In the genomic region with DNA sequence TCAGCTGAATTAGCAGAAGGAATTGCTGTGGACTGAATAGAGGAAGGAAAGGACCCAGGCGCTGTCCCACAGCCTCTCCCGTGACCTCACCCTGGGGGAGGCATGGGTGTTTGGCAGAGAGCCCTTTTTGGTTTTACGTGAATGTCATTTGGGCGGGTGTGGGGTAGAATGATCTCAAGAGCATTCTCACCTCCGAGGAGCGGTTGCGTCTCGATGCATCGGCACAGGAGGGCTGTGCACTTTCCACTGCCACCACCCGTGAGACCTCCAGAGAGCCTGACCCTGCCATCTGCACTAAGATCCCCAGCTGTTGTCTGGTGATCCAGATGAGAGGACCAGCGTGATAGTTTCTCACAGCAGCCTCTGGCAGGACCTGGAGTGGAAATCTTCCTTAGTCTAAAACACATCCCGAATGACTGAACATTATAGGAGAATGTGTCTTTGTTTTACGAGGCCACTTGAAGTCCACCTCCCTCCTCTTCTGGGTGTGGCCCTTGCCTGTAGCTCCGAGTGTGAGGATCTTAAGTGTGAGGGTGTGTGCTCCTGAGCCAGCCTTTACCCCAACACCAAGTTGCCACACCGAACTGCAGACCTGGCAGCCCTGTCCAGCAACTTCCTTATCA, we compare ENCODE assay signal across 11 cellular contexts. TPM values are rescaled to one million over a fixed set of nuclear protein-coding genes. Genes with fewer than 3 reads are reported as not detected.
DNase-seq lines count a peak whose midpoint lies in the region; ATAC-seq and TF ChIP-seq lines count a peak whose summit lies in the region.
"Had no signal": no experiment of that assay in that cellular context is flagged by ENCODE, and none has a peak within 500 bp of the region (broad histone marks: within the 10 kb centered on the region; RNA-seq: fewer than 3 reads in every experiment).

No MANE protein-coding gene starts in this region.

- H3K27ac ChIP-seq in adrenal gland (peak overlapping the region in 3 of 5 donors; percentile 20 to 70 (median 52)), left lung (peak overlapping the region; percentile 33 to 78), thyroid gland (peak overlapping the region in 2 of 3 donors; percentile 38 to 50), Karpas-422 (ENCODE audit: low read length) (no peak overlapping the region)

- 19 to 26% (median 23%) methylated on average over 7 to 15 of the region's 15 CpGs for WGBS in adrenal gland, 4 donors
- 21 to 32% methylated on average over 15 of the region's 15 CpGs for WGBS in thyroid gland, 2 donors

- H3K36me3 ChIP-seq in adrenal gland (replicated peaks in 1 of 2), result no peaks in the 10 kb centered on the region
- no peaks in the 10 kb centered on the region for H3K36me3 ChIP-seq in left lung
- H3K36me3 ChIP-seq in thyroid gland, result no peaks in the 10 kb centered on the region
- no peaks in the 10 kb centered on the region for H3K36me3 ChIP-seq in Karpas-422 (ENCODE audit: insufficient read depth, low read length)

- peaks cover 2% of the 10 kb centered on the region for H3K36me3 Mint-ChIP-seq in activated CD8-positive, alpha-beta T cell treated with anti-CD3 and anti-CD28 coated beads for 36 hours (ENCODE audit: low read depth)
- no peaks in the 10 kb centered on the region for H3K36me3 Mint-ChIP-seq in activated CD8-positive, alpha-beta T cell treated with anti-CD3 and anti-CD28 coated beads, Interleukin-2, amount 10 ng/mL, durations not matched to agents 7 days and 5 days (ENCODE audit: low read depth)

- no peak overlapping the region for H2AFZ ChIP-seq in Karpas-422 (ENCODE audit: low read length)

- H3K9me3 ChIP-seq in adrenal gland (replicated peaks in 1 of 3) (no peaks in the 10 kb centered on the region), left lung (no peaks in the 10 kb centered on the region), thyroid gland (no peaks in the 10 kb centered on the region), Karpas-422 (ENCODE audit: low read length) (no peaks in the 10 kb centered on the region)

- H3K27me3 Mint-ChIP-seq in activated CD8-positive, alpha-beta T cell treated with anti-CD3 and anti-CD28 coated beads for 36 hours, result no peaks in the 10 kb centered on the region
- H3K27me3 Mint-ChIP-seq in activated CD8-positive, alpha-beta T cell treated with anti-CD3 and anti-CD28 coated beads, Interleukin-2, amount 10 ng/mL, durations not matched to agents 7 days and 5 days (ENCODE audit: low read depth), result no peaks in the 10 kb centered on the region

- POLR2A ChIA-PET in activated CD8-positive, alpha-beta T cell treated with anti-CD3 and anti-CD28 coated beads for 36 hours (lab: Charles Lee), result no interaction called here
- POLR2A ChIA-PET in activated CD8-positive, alpha-beta T cell treated with anti-CD3 and anti-CD28 coated beads, Interleukin-2, amount 10 ng/mL, durations not matched to agents 7 days and 5 days (lab: Charles Lee), result interaction anchor here (0.5 to 1.1 kb wide), 2 partner anchors 91 to 502 kb away, joined by 3 to 4 read pairs; no protein-coding TSS in a partner anchor

- TF ChIP-seq POLR2A in adrenal gland (IDR thresholded peaks at IDR 0.05) (no peak), thyroid gland (IDR thresholded peaks at IDR 0.05) (no peak)

- no peak overlapping the region for H3K9ac ChIP-seq in Karpas-422 (ENCODE audit: low read length)

- no peak for TF ChIP-seq CTCF in activated CD8-positive, alpha-beta T cell treated with anti-CD3 and anti-CD28 coated beads for 36 hours (IDR thresholded peaks at IDR 0.05)
- TF ChIP-seq CTCF in adrenal gland (IDR thresholded peaks at IDR 0.05) (no peak), left lung (IDR thresholded peaks at IDR 0.05) (no peak), thyroid gland (IDR thresholded peaks at IDR 0.05) (no peak), GM10266 (IDR thresholded peaks at IDR 0.05; ENCODE audit: control insufficient read depth, insufficient read depth, low read depth, missing control alignments) (no peak)

- no peak overlapping the region for H3K4me3 Mint-ChIP-seq in activated CD8-positive, alpha-beta T cell treated with anti-CD3 and anti-CD28 coated beads for 36 hours
- no peak overlapping the region for H3K4me3 Mint-ChIP-seq in activated CD8-positive, alpha-beta T cell treated with anti-CD3 and anti-CD28 coated beads, Interleukin-2, amount 10 ng/mL, durations not matched to agents 7 days and 5 days

- H3K9me3 Mint-ChIP-seq in activated CD8-positive, alpha-beta T cell treated with anti-CD3 and anti-CD28 coated beads for 36 hours, result no peaks in the 10 kb centered on the region
- no peaks in the 10 kb centered on the region for H3K9me3 Mint-ChIP-seq in activated CD8-positive, alpha-beta T cell treated with anti-CD3 and anti-CD28 coated beads, Interleukin-2, amount 10 ng/mL, durations not matched to agents 7 days and 5 days (ENCODE audit: insufficient read depth)

- H3K27me3 ChIP-seq in adrenal gland (no peaks in the 10 kb centered on the region), left lung (no peaks in the 10 kb centered on the region), thyroid gland (no peaks in the 10 kb centered on the region), Karpas-422 (ENCODE audit: low read length) (0 out of 2 replicates have a peak, but pooled peaks cover 3% of the 10 kb centered on the region)

- DNase-seq in activated CD8-positive, alpha-beta T cell treated with anti-CD3 and anti-CD28 coated beads for 36 hours, result peak; percentile 28
- no peak for DNase-seq in activated CD8-positive, alpha-beta T cell treated with anti-CD3 and anti-CD28 coated beads, Interleukin-2, amount 10 ng/mL, durations not matched to agents 7 days and 5 days
- DNase-seq in adrenal gland (peak in 6 of 7 donors; percentile 48 to 72 (median 58)), left lung (peak in 1 of 2 donors; percentile 69), thyroid gland (peak; percentile 63 to 67), GM10266 (ENCODE audit: extremely low spot score) (no peak), Karpas-422 (no peak)
- DNase-seq: mesendoderm; NCI-H446 treated with DMSO at 0.1 percent for 48 hours; stimulated activated CD4-positive, alpha-beta T cell treated with anti-CD3 and anti-CD28 coated beads, Interleukin-1b, Interleukin-23, amount 100 ng/mL, for 48 hours had no signal

- H3K4me1 Mint-ChIP-seq in activated CD8-positive, alpha-beta T cell treated with anti-CD3 and anti-CD28 coated beads for 36 hours (ENCODE audit: low read depth), result peaks cover 46% of the 10 kb centered on the region
- peaks cover 32% of the 10 kb centered on the region for H3K4me1 Mint-ChIP-seq in activated CD8-positive, alpha-beta T cell treated with anti-CD3 and anti-CD28 coated beads, Interleukin-2, amount 10 ng/mL, durations not matched to agents 7 days and 5 days (ENCODE audit: low read depth)

- no peaks in the 10 kb centered on the region for H3K9me2 ChIP-seq in Karpas-422 (replicated peaks; ENCODE audit: insufficient read depth, low read length)

- peaks cover 40 to 54% of the 10 kb centered on the region in 2 donors for H3K4me1 ChIP-seq in adrenal gland (replicated peaks in 1 of 2)
- peaks cover 34 to 70% of the 10 kb centered on the region in 2 donors for H3K4me1 ChIP-seq in left lung
- peaks cover 43 to 60% of the 10 kb centered on the region in 2 donors for H3K4me1 ChIP-seq in thyroid gland
- peaks cover 48% of the 10 kb centered on the region for H3K4me1 ChIP-seq in Karpas-422 (ENCODE audit: low read length)

- H3K79me2 ChIP-seq in Karpas-422 (ENCODE audit: low read length), result peaks cover 38% of the 10 kb centered on the region

- intact Hi-C loops in activated CD8-positive, alpha-beta T cell treated with anti-CD3 and anti-CD28 coated beads for 36 hours (cut with micrococcal nuclease), result no loop called here
- intact Hi-C loops in adrenal gland (cut with DNase I), result loop anchor here in 1 of 2 donors (5.0 kb wide), 1 partner anchor 36 kb away; no protein-coding TSS in a partner anchor
- intact Hi-C loops in left lung (cut with DNase I), result no loop called here
- intact Hi-C loops in thyroid gland (cut with DNase I), result no loop called here

- H3K4me3 ChIP-seq in adrenal gland (no peak overlapping the region), left lung (no peak overlapping the region), thyroid gland (replicated peaks in 1 of 3) (no peak overlapping the region), Karpas-422 (ENCODE audit: low read length) (no peak overlapping the region)

- peaks cover 84% of the 10 kb centered on the region for H4K20me1 ChIP-seq in Karpas-422 (ENCODE audit: insufficient read depth, low read depth, low read length)

- H3K4me2 ChIP-seq in Karpas-422 (ENCODE audit: low read depth, low read length, poor library complexity, severe bottlenecking), result no peak overlapping the region

- ATAC-seq in activated CD8-positive, alpha-beta T cell treated with anti-CD3 and anti-CD28 coated beads for 36 hours, result no peak
- no peak for ATAC-seq in activated CD8-positive, alpha-beta T cell treated with anti-CD3 and anti-CD28 coated beads, Interleukin-2, amount 10 ng/mL, durations not matched to agents 7 days and 5 days
- ATAC-seq in left lung, result peak; percentile 78
- no peak for ATAC-seq in GM18861 (IDR thresholded peaks at IDR 0.05; ENCODE audit: unreplicated experiment)

- H3K27ac Mint-ChIP-seq in activated CD8-positive, alpha-beta T cell treated with anti-CD3 and anti-CD28 coated beads for 36 hours, result peak overlapping the region; percentile 42
- no peak overlapping the region for H3K27ac Mint-ChIP-seq in activated CD8-positive, alpha-beta T cell treated with anti-CD3 and anti-CD28 coated beads, Interleukin-2, amount 10 ng/mL, durations not matched to agents 7 days and 5 days

- CTCF ChIA-PET in activated CD8-positive, alpha-beta T cell treated with anti-CD3 and anti-CD28 coated beads for 36 hours (lab: Charles Lee), result interaction anchor here (1.2 kb wide), 1 partner anchor 10 kb away, joined by 3 read pairs; no protein-coding TSS in a partner anchor
- CTCF ChIA-PET in activated CD8-positive, alpha-beta T cell treated with anti-CD3 and anti-CD28 coated beads, Interleukin-2, amount 10 ng/mL, durations not matched to agents 7 days and 5 days (lab: Charles Lee), result no interaction called here

RNA-seq across cellular contexts. Expression of a gene that starts 29.3 kb away (rescaled TPM):
- total RNA-seq in activated CD8-positive, alpha-beta T cell treated with anti-CD3 and anti-CD28 coated beads for 36 hours, result 10 to 100 TPM; 55.6 to 59.5 TPM
- total RNA-seq in activated CD8-positive, alpha-beta T cell treated with anti-CD3 and anti-CD28 coated beads, Interleukin-2, amount 10 ng/mL, durations not matched to agents 7 days and 5 days, result 10 to 100 TPM; 62.3 to 65.3 TPM
- total RNA-seq in adrenal gland (100 to 1,000 TPM in 1 of 8 donors, 10 to 100 TPM in 7; 30.5 to 138 (median 49.0) TPM), left lung (10 to 100 TPM; 50.4 to 57.0 TPM), thyroid gland (10 to 100 TPM; 30.5 to 43.3 (median 38.8) TPM)
- polyA plus RNA-seq in adrenal gland, result 10 to 100 TPM; 33.2 to 43.0 (median 38.9) TPM
- total RNA-seq in Karpas-422 (2014; rRNA removed; shearing (Covaris generic); ENCODE audit: low replicate concordance), result 19.7 and 22.4 TPM in 2 replicates

Comparison
In these comparisons a context has a peak if more than half of its experiments do, and no peak if none do; other contexts are left out.
1. DNase-seq: peak in activated CD8-positive, alpha-beta T cell treated with anti-CD3 and anti-CD28 coated beads for 36 hours (single experiment), adrenal gland (6 of 7) and thyroid gland (2 of 2); none in activated CD8-positive, alpha-beta T cell treated with anti-CD3 and anti-CD28 coated beads, Interleukin-2, amount 10 ng/mL, durations not matched to agents 7 days and 5 days (single experiment), GM10266 (single experiment) and Karpas-422 (single experiment).